ENCODE assay signal across 20 cellular contexts in the genomic region with DNA sequence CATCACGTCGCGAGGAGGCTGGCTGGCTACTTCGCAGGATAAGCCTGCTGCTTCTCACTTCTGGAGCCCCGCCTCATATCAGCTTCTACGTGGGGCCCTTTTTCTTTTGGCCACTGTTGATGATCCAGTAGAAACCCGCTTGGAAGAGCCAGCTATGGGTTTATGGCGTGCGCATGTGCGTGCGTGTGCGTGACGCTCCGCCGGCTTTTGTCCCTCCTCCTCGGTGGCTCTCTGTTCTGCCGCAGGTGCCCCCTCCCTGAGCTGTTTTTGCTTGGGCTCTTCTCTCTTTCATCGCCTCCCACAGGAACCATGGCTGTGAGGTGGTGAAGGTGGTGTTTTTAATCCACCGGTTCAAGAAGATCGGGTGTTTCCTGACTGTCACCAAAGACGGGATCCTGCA. TPM values are rescaled to one million over a fixed set of nuclear protein-coding genes. Genes with fewer than 3 reads are reported as not detected.
DNase-seq lines count a peak whose midpoint lies in the region; ATAC-seq, FAIRE-seq and TF ChIP-seq lines count a peak whose summit lies in the region.
"Had no signal": no experiment of that assay in that cellular context is flagged by ENCODE, and none has a peak within 500 bp of the region (broad histone marks: within the 10 kb centered on the region; RNA-seq: fewer than 3 reads in every experiment).

No MANE protein-coding gene starts in this region.

- no peak for TF ChIP-seq RAD21 in K562 (CRISPR knock-in tag; conservative IDR thresholded peaks at IDR 0.05 in 1 of 2, IDR thresholded peaks at IDR 0.05 in 1 of 2)

- H3K27me3 ChIP-seq in BLaER1 = no peaks in the 10 kb centered on the region
- peaks cover 26 to 53% of the 10 kb centered on the region in 2 experiments for H3K27me3 ChIP-seq in K562 (ENCODE audit: control insufficient read depth in 2 of 2, insufficient read depth in 2 of 2, low read length in 2 of 2)

- H3K9me3 ChIP-seq in BLaER1 (no peaks in the 10 kb centered on the region), K562 (replicated peaks; ENCODE audit: control insufficient read depth, insufficient read depth, low read depth, low read length) (no peaks in the 10 kb centered on the region)
- H3K9me3 ChIP-seq: HAP-1 had no signal

- 20% methylated on average over 21 of the region's 21 CpGs for WGBS in K562 (ENCODE audit: insufficient coverage, low coverage, missing lambda C conversion rate)

- H3K9ac ChIP-seq in BLaER1 (no peak overlapping the region), K562 (ENCODE audit: insufficient read depth in 1 of 2, low read depth in 2 of 2, low read length in 2 of 2) (no peak overlapping the region)

- H4K20me1 ChIP-seq in BLaER1 (no peaks in the 10 kb centered on the region), K562 (replicated peaks; ENCODE audit: control insufficient read depth, insufficient read depth, low read length) (peaks cover 10% of the 10 kb centered on the region; the same call in 1 of the 2 replicates)

- H3K9me3 Mint-ChIP-seq in neural crest cell = no peaks in the 10 kb centered on the region
- H3K9me3 Mint-ChIP-seq: CD4-positive, alpha-beta memory T cell; GM23338; HFFc6 had no signal

- H3K27ac ChIP-seq in BLaER1 (no peak overlapping the region), K562 (ENCODE audit: extremely low read depth, low read depth, low read length) (no peak overlapping the region)
- H3K27ac ChIP-seq: 22Rv1 had no signal

- no peak overlapping the region for H3K4me3 Mint-ChIP-seq in neural crest cell
- H3K4me3 Mint-ChIP-seq: B cell; CD4-positive, alpha-beta memory T cell; GM23338; HFFc6 had no signal

- in situ Hi-C loops in K562 (cut with MboI) = no loop called here

- no peaks in the 10 kb centered on the region for H3K36me3 Mint-ChIP-seq in neural crest cell (ENCODE audit: low read depth)

- no peak for FAIRE-seq in K562 (lab: Jason Lieb, UNC)
- FAIRE-seq: A204.1, G401.6, GM12892 had no signal

- no peaks in the 10 kb centered on the region for H3K79me2 ChIP-seq in K562 (ENCODE audit: control insufficient read depth, insufficient read depth, low read length)

- CTCF ChIA-PET in K562 (lab: Yijun Ruan, JAX; ENCODE audit: low intra/inter-chr PET ratio) = no interaction called here

- no peak overlapping the region for H2AFZ ChIP-seq in K562 (ENCODE audit: low read depth, low read length)
- H2AFZ ChIP-seq: GM23338 had no signal

- no peaks in the 10 kb centered on the region for H3K36me3 ChIP-seq in BLaER1
- H3K36me3 ChIP-seq in K562 (ENCODE audit: control insufficient read depth, insufficient read depth, low read length) = no peaks in the 10 kb centered on the region
- H3K36me3 ChIP-seq: HAP-1 had no signal

- BruUV-seq in K562 (replicated peaks; lab: Mats Ljungman, UMichigan) = no TSS peak

- POLR2A ChIA-PET in K562 (lab: Yijun Ruan, JAX) = interaction anchor here (0.6 to 1.0 kb wide), 6 partner anchors 9 to 225 kb away, joined by 3 to 6 read pairs (median 3); partner anchors contain the start of gene MAPRE1

- no peaks in the 10 kb centered on the region for H3K27me3 Mint-ChIP-seq in neural crest cell (ENCODE audit: low read depth)
- H3K27me3 Mint-ChIP-seq: B cell; CD4-positive, alpha-beta memory T cell had no signal

- H3K4me3 ChIP-seq in BLaER1 (no peak overlapping the region), K562 (no peak overlapping the region)
- H3K4me3 ChIP-seq: GM23338, HAP-1 had no signal

- H3K27ac Mint-ChIP-seq in neural crest cell (ENCODE audit: unreplicated experiment) = peak overlapping the region; percentile 21
- H3K27ac Mint-ChIP-seq: B cell, GM23338, HFFc6 had no signal

- H3K4me2 ChIP-seq in BLaER1 (peak overlapping the region; percentile 81), K562 (ENCODE audit: insufficient read depth, low read length) (no peak overlapping the region)
- H3K4me2 ChIP-seq: GM23338 had no signal

- no peak; the same call in 2 of the 3 replicates for ATAC-seq in K562
- ATAC-seq: GM23338 had no signal

- no peak for TF ChIP-seq EP300 in K562 (IDR thresholded peaks at IDR 0.05; ENCODE audit: low read length)

- TF ChIP-seq CTCF in K562 (IDR thresholded peaks at IDR 0.05 in 2 of 3, conservative IDR thresholded peaks at IDR 0.05 in 1 of 3; ENCODE audit: insufficient read depth in 2 of 3, low read depth in 1 of 3, low read length in 3 of 3) = no peak
- no peak for TF ChIP-seq CTCF in neural crest cell (conservative IDR thresholded peaks at IDR 0.05)

- intact Hi-C loops in K562 (cut with micrococcal nuclease) = no loop called here

- H3K4me1 Mint-ChIP-seq in neural crest cell = no peaks in the 10 kb centered on the region
- H3K4me1 Mint-ChIP-seq: B cell; CD4-positive, alpha-beta memory T cell had no signal

- no peak for TF ChIP-seq POLR2A in K562 (conservative IDR thresholded peaks at IDR 0.05)

- H3K9me1 ChIP-seq in K562 (ENCODE audit: control insufficient read depth, insufficient read depth, low read length) = no peaks in the 10 kb centered on the region

- DNase-seq in K562 (ENCODE audit: extremely low read depth in 1 of 4, low spot score in 3 of 4) (no peak), neural crest cell (ENCODE audit: low read depth, low spot score) (no peak), DMS53 (lab: John Stamatoyannopoulos, UW) (no peak), NCI-H1105 (lab: John Stamatoyannopoulos, UW) (no peak), NCI-H2081 treated with DMSO at 0.1 percent for 48 hours (lab: John Stamatoyannopoulos, UW) (no peak)
- DNase-seq: C1 segment of cervical spinal cord; Calu3; CD4-positive, alpha-beta memory T cell; COR-L47; DND-41; HFFc6 had no signal

- H3K4me1 ChIP-seq in BLaER1 (peaks cover 41% of the 10 kb centered on the region), K562 (replicated peaks in 1 of 2; ENCODE audit: control insufficient read depth in 2 of 2, insufficient read depth in 2 of 2, low read length in 2 of 2) (no peaks in the 10 kb centered on the region)
- H3K4me1 ChIP-seq: HAP-1 had no signal

TF ChIP-seq in K562, 482 proteins besides CTCF, POLR2A, EP300 and RAD21:
- no peak for TF ChIP-seq DNMT1 (IDR thresholded peaks at IDR 0.05)
- TF ChIP-seq NRF1 (conservative IDR thresholded peaks at IDR 0.05 in 1 of 2, IDR thresholded peaks at IDR 0.05 in 1 of 2) = peak; percentile 83 to 84

RNA-seq across cellular contexts. Expression of gene EFCAB8, which starts 26.5 kb away (rescaled TPM):
- total RNA-seq in K562 (2011; cell fraction: chromatin; rRNA removed; ENCODE audit: low replicate concordance) = 0.67 and 2.2 TPM in 2 replicates
- total RNA-seq in K562 (2011; cell fraction: nucleolus; rRNA removed) = 0.13 and 1.5 TPM in 2 replicates
- 1.8 and 1.9 TPM in 2 replicates for total RNA-seq in K562 (2011; cell fraction: nucleoplasm; rRNA removed)
- total RNA-seq in K562 (2014; rRNA removed) (not detected in 2 replicates), K562 (2014; rRNA removed; fragmentation: Illumina TruSeq; extraction: Trizol) (0.11 TPM in 1 of 2 replicates, not detected in the other), K562 (2015; rRNA removed; fragmentation: Illumina TruSeq; extraction: Trizol) (0.19 TPM in 1 of 2 replicates, not detected in the other), K562 (2021) (not detected in 2 replicates), neural crest cell (0.26 TPM in 1 of 2 replicates, not detected in the other)
- polyA plus RNA-seq in K562 (2011; rRNA removed) (0.16 and 0.18 TPM in 2 replicates), K562 (2014; fragmentation: Illumina TruSeq; extraction: Trizol) (0.03 TPM in 1 of 2 replicates, not detected in the other), K562 (2014; fragmentation: Nextera tagmentation; extraction: Ambion mirVana) (not detected), K562 (2014; rRNA removed) (0.03 TPM in 1 of 2 replicates, not detected in the other)
- 0.01 and 0.09 TPM in 2 replicates for polyA plus RNA-seq in K562 (2011; cell fraction: cytosol; rRNA removed)
- 0.74 and 0.76 TPM in 2 replicates for polyA plus RNA-seq in K562 (2011; cell fraction: nucleus; rRNA removed)
- polyA plus RNA-seq in K562 (2012) = 0.08 and 0.22 TPM in 2 replicates
- polyA minus RNA-seq in K562 (2011; rRNA and poly(A)+ RNA removed) = 0.98 TPM in 1 of 2 replicates, not detected in the other
- not detected in 2 replicates for polyA minus RNA-seq in K562 (2011; cell fraction: cytosol; rRNA and poly(A)+ RNA removed)
- 0.22 TPM in 1 of 2 replicates, not detected in the other for polyA minus RNA-seq in K562 (2011; cell fraction: nucleus; rRNA and poly(A)+ RNA removed)
- total RNA-seq: HFFc6 had no signal
- polyA plus RNA-seq: AG04450; CD4-positive, alpha-beta memory T cell; GM23338 had no signal
